Comparison of ENCODE assay signal across 14 cellular contexts in genomic region chr16:47008612-47009011, GRCh38. TPM values are rescaled to one million over a fixed set of nuclear protein-coding genes. Genes with fewer than 3 reads are reported as not detected.
A peak's percentile ranks its signal among the peaks of the same experiment; 100 is the strongest.
DNase-seq lines count a peak whose midpoint lies in the region; ATAC-seq, FAIRE-seq and TF ChIP-seq lines count a peak whose summit lies in the region.
"Had no signal": no experiment of that assay in that cellular context is flagged by ENCODE, and none has a peak within 500 bp of the region (broad histone marks: within the 10 kb centered on the region; RNA-seq: fewer than 3 reads in every experiment).

No MANE protein-coding gene starts in this region.

- dilution Hi-C loops in IMR-90 (cut with HindIII; ENCODE audit: low sequenced_read_pairs, unreplicated experiment), result no loop called here

- no CpG with 5 or more reads among the region's 2 CpGs for WGBS in IMR-90 (ENCODE audit: extremely low coverage in 2 of 2, insufficient read length in 1 of 2), 2 experiments
- 64% methylated on average over 2 of the region's 2 CpGs for WGBS in GM12878 (ENCODE audit: insufficient coverage, insufficient replicate concordance, low lambda C conversion rate, missing lambda C conversion rate)

- intact Hi-C loops in IMR-90 (cut with micrococcal nuclease) (no loop called here), GM12878 (cut with micrococcal nuclease; ENCODE audit: unreplicated experiment) (no loop called here)

- no peak for FAIRE-seq in GM12878 (lab: Jason Lieb, UNC)
- FAIRE-seq: GM12891 had no signal

- in situ Hi-C loops in IMR-90 (cut with MboI; ENCODE audit: low sequenced_read_pairs), result no loop called here
- in situ Hi-C loops in GM12878 (cut with MboI), result no loop called here

- H3K4me3 Mint-ChIP-seq in naive thymus-derived CD8-positive, alpha-beta T cell, result no peak overlapping the region
- H3K4me3 Mint-ChIP-seq in activated T-cell treated with anti-CD3 and anti-CD28 coated beads, Interleukin-2, amount 50 U/mL, for 72 hours, result no peak overlapping the region
- H3K4me3 Mint-ChIP-seq: GM23338 had no signal

- H3K18ac ChIP-seq in IMR-90 (ENCODE audit: low read depth, low read length), result no peak overlapping the region; the same call in 1 of the 2 replicates

- H3K27ac ChIP-seq in ACC112 (ENCODE audit: low read depth, low read length) (no peak overlapping the region), IMR-90 (ENCODE audit: insufficient read depth, low read length) (no peak overlapping the region), GM12878 (ENCODE audit: control insufficient read depth, insufficient read depth) (no peak overlapping the region)
- H3K27ac ChIP-seq: C4-2B had no signal

- no peaks in the 10 kb centered on the region for H3K79me1 ChIP-seq in IMR-90 (ENCODE audit: low read depth in 1 of 2, low read length in 2 of 2)

- TF ChIP-seq EP300 in GM12878 (IDR thresholded peaks at IDR 0.05; ENCODE audit: borderline replicate concordance in 1 of 2, control insufficient read depth in 1 of 2, low read depth in 2 of 2, low read length in 2 of 2), result no peak

- H2BK5ac ChIP-seq in IMR-90 (ENCODE audit: low read depth, low read length, poor library complexity, severe bottlenecking), result no peak overlapping the region

- CTCF ChIA-PET in IMR-90 (lab: Yijun Ruan, JAX) (no interaction called here), GM12878 (lab: Yijun Ruan, JAX) (no interaction called here)

- peak overlapping the region; percentile 12; the same call in 1 of the 2 replicates for H3K4me2 ChIP-seq in IMR-90 (ENCODE audit: low read depth, low read length)
- H3K4me2 ChIP-seq in GM12878 (ENCODE audit: control insufficient read depth, insufficient read depth), result 0 out of 2 replicates have a peak overlapping the region, but pooled peaks have one; percentile 9
- H3K4me2 ChIP-seq: GM23338 had no signal

- TF ChIP-seq RAD21 in IMR-90 (IDR thresholded peaks at IDR 0.05; ENCODE audit: low read length) (no peak), GM12878 (IDR thresholded peaks at IDR 0.05; ENCODE audit: insufficient read depth, low read depth, low read length) (no peak)

- H2AFZ ChIP-seq in ACC112 (ENCODE audit: low read length, unreplicated experiment) (peak overlapping the region; percentile 97), IMR-90 (replicated peaks; ENCODE audit: low read length, poor library complexity) (peak overlapping the region; percentile 81), GM12878 (ENCODE audit: control insufficient read depth, low read depth, low read length) (peak overlapping the region; percentile 39; the same call in 1 of the 2 replicates)
- H2AFZ ChIP-seq: GM23338 had no signal

- SMC1A ChIA-PET in GM12878 (lab: Charles Lee; ENCODE audit: uncharacterized antibody, unreplicated experiment), result interaction anchor here (1.4 kb wide), 1 partner anchor 22 kb away, joined by 3 read pairs; no protein-coding TSS in a partner anchor

- H3K56ac ChIP-seq in IMR-90 (ENCODE audit: extremely low read depth, insufficient read depth, low read length), result no peak overlapping the region

- H2BK20ac ChIP-seq in IMR-90 (ENCODE audit: low read depth, low read length), result 0 out of 2 replicates have a peak overlapping the region, but pooled peaks have one; percentile 9

- H3K4me1 ChIP-seq in ACC112 (ENCODE audit: control insufficient read depth, insufficient read depth, low read length, unreplicated experiment) (peaks cover 6% of the 10 kb centered on the region), IMR-90 (ENCODE audit: control insufficient read depth, insufficient read depth, low read length) (peaks cover 2% of the 10 kb centered on the region; the same call in 1 of the 2 replicates), GM12878 (ENCODE audit: control insufficient read depth, insufficient read depth, low read length) (peaks cover 4% of the 10 kb centered on the region; the same call in 1 of the 2 replicates)
- H3K4me1 ChIP-seq: BE2C had no signal

- no peaks in the 10 kb centered on the region for H4K20me1 ChIP-seq in IMR-90 (ENCODE audit: insufficient read depth, low read length)
- no peaks in the 10 kb centered on the region for H4K20me1 ChIP-seq in GM12878 (ENCODE audit: control insufficient read depth, insufficient read depth)

- H3K4ac ChIP-seq in IMR-90 (ENCODE audit: low read depth, low read length), result no peak overlapping the region

- H3K27me3 Mint-ChIP-seq in naive thymus-derived CD8-positive, alpha-beta T cell, result no peaks in the 10 kb centered on the region
- no peaks in the 10 kb centered on the region for H3K27me3 Mint-ChIP-seq in activated T-cell treated with anti-CD3 and anti-CD28 coated beads, Interleukin-2, amount 50 U/mL, for 72 hours (ENCODE audit: low read depth)
- H3K27me3 Mint-ChIP-seq: CD4-positive, alpha-beta memory T cell had no signal

- peaks cover 0 to 1% (median 0%) of the 10 kb centered on the region in 4 donors for H3K4me1 Mint-ChIP-seq in naive thymus-derived CD8-positive, alpha-beta T cell
- H3K4me1 Mint-ChIP-seq in activated T-cell treated with anti-CD3 and anti-CD28 coated beads, Interleukin-2, amount 50 U/mL, for 72 hours (ENCODE audit: low read depth), result no peaks in the 10 kb centered on the region
- H3K4me1 Mint-ChIP-seq: CD4-positive, alpha-beta memory T cell had no signal

- BruUV-seq in IMR-90 (replicated peaks; lab: Mats Ljungman, UMichigan) (no TSS peak), GM12878 (replicated peaks; lab: Mats Ljungman, UMichigan) (no TSS peak)

- H3K23ac ChIP-seq in IMR-90 (ENCODE audit: low read depth, low read length), result no peak overlapping the region

- H3K9me1 ChIP-seq in IMR-90 (ENCODE audit: insufficient read depth, low read length), result no peaks in the 10 kb centered on the region

- H2AK9ac ChIP-seq in IMR-90 (replicated peaks; ENCODE audit: low read depth, low read length, poor library complexity), result no peak overlapping the region

- H3K9ac ChIP-seq in IMR-90 (ENCODE audit: low read depth, low read length) (no peak overlapping the region), GM12878 (ENCODE audit: control insufficient read depth, insufficient read depth, low read length) (no peak overlapping the region)

- no peak overlapping the region; the same call in 1 of the 2 replicates for H2BK120ac ChIP-seq in IMR-90 (ENCODE audit: low read depth, low read length)

- H3K14ac ChIP-seq in IMR-90 (replicated peaks; ENCODE audit: low read depth, low read length), result peak overlapping the region; percentile 9; the same call in 1 of the 2 replicates

- H3K36me3 ChIP-seq in ACC112 (ENCODE audit: insufficient read depth, low read length) (no peaks in the 10 kb centered on the region), IMR-90 (ENCODE audit: control insufficient read depth, insufficient read depth, low read length) (no peaks in the 10 kb centered on the region), GM12878 (ENCODE audit: control insufficient read depth in 2 of 2, insufficient read depth in 2 of 2, low read length in 1 of 2) (no peaks in the 10 kb centered on the region)
- H3K36me3 ChIP-seq: BE2C had no signal

- no peak overlapping the region for H2BK15ac ChIP-seq in IMR-90 (ENCODE audit: low read depth, low read length)

- H3K4me3 ChIP-seq in ACC112 (ENCODE audit: low read depth, low read length), result peak overlapping the region; percentile 18; the same call in 1 of the 2 replicates
- H3K4me3 ChIP-seq in IMR-90 (ENCODE audit: insufficient read depth, low read depth, low read length), result no peak overlapping the region
- no peak overlapping the region for H3K4me3 ChIP-seq in GM12878
- H3K4me3 ChIP-seq: GM23338 had no signal

- H4K91ac ChIP-seq in IMR-90 (ENCODE audit: insufficient read depth, low read depth, low read length), result no peak overlapping the region

- no peaks in the 10 kb centered on the region for H3K36me3 Mint-ChIP-seq in naive thymus-derived CD8-positive, alpha-beta T cell
- H3K36me3 Mint-ChIP-seq in activated T-cell treated with anti-CD3 and anti-CD28 coated beads, Interleukin-2, amount 50 U/mL, for 72 hours (ENCODE audit: insufficient read depth in 2 of 2), result no peaks in the 10 kb centered on the region
- H3K36me3 Mint-ChIP-seq: CD4-positive, alpha-beta memory T cell had no signal

- H4K8ac ChIP-seq in IMR-90 (ENCODE audit: low read depth in 2 of 2, low read length in 2 of 2), result peak overlapping the region in 1 of 2 experiments; percentile 36; a peak in 2 of 4 replicates

- H3K79me2 ChIP-seq in ACC112 (ENCODE audit: control insufficient read depth, insufficient read depth, low read length, unreplicated experiment), result no peaks in the 10 kb centered on the region
- H3K79me2 ChIP-seq in GM12878 (ENCODE audit: control insufficient read depth, insufficient read depth, low read length), result no peaks in the 10 kb centered on the region

- H3K9me3 Mint-ChIP-seq in naive thymus-derived CD8-positive, alpha-beta T cell, result peaks cover 0 to 3% (median 0%) of the 10 kb centered on the region in 9 donors
- no peaks in the 10 kb centered on the region for H3K9me3 Mint-ChIP-seq in activated T-cell treated with anti-CD3 and anti-CD28 coated beads, Interleukin-2, amount 50 U/mL, for 72 hours
- H3K9me3 Mint-ChIP-seq: CD4-positive, alpha-beta memory T cell had no signal

- DNase-seq in IMR-90 (no peak), GM12878 (ENCODE audit: low read depth, low spot score) (no peak), kidney glomerular epithelial cell (lab: John Stamatoyannopoulos, UW) (peak; percentile 2), amygdala (lab: John Stamatoyannopoulos, UW) (no peak)
- no peak for DNase-seq in naive thymus-derived CD8-positive, alpha-beta T cell
- DNase-seq in activated T-cell treated with anti-CD3 and anti-CD28 coated beads, Interleukin-2, amount 50 U/mL, for 72 hours, result no peak
- DNase-seq: BE2C; CD4-positive, alpha-beta memory T cell; DMS79; H7 had no signal

- no peak for TF ChIP-seq CTCF in IMR-90 (conservative IDR thresholded peaks at IDR 0.05; ENCODE audit: low read depth, low read length)
- no peak for TF ChIP-seq CTCF in GM12878 (IDR thresholded peaks at IDR 0.05 in 2 of 3, conservative IDR thresholded peaks at IDR 0.05 in 1 of 3; ENCODE audit: control insufficient read depth in 2 of 3, extremely low read depth in 1 of 3, insufficient read depth in 1 of 3, low read depth in 3 of 3, low read length in 3 of 3)

- H3K9me3 ChIP-seq in IMR-90 (ENCODE audit: control insufficient read depth, insufficient read depth, low read length) (no peaks in the 10 kb centered on the region), GM12878 (replicated peaks; ENCODE audit: control insufficient read depth, insufficient read depth, low read length) (no peaks in the 10 kb centered on the region; the same call in 2 of the 3 replicates)
- H3K9me3 ChIP-seq: BE2C had no signal

- no peak overlapping the region for H3K27ac Mint-ChIP-seq in naive thymus-derived CD8-positive, alpha-beta T cell
- no peak overlapping the region for H3K27ac Mint-ChIP-seq in activated T-cell treated with anti-CD3 and anti-CD28 coated beads, Interleukin-2, amount 50 U/mL, for 72 hours
- H3K27ac Mint-ChIP-seq: CD4-positive, alpha-beta memory T cell; GM23338 had no signal

- POLR2A ChIA-PET in IMR-90 (lab: Charles Lee; ENCODE audit: unreplicated experiment) (no interaction called here), GM12878 (lab: Charles Lee) (no interaction called here)
- POLR2A ChIA-PET in naive thymus-derived CD8-positive, alpha-beta T cell (lab: Charles Lee), result no interaction called here

- H4K5ac ChIP-seq in IMR-90 (ENCODE audit: low read depth, low read length), result no peak overlapping the region

- H3K27me3 ChIP-seq in ACC112 (ENCODE audit: insufficient read depth, low read length), result no peaks in the 10 kb centered on the region
- H3K27me3 ChIP-seq in IMR-90 (ENCODE audit: control insufficient read depth, insufficient read depth, low read length), result peaks cover 2% of the 10 kb centered on the region; the same call in 1 of the 2 replicates
- H3K27me3 ChIP-seq in GM12878 (replicated peaks in 1 of 2; ENCODE audit: control insufficient read depth in 2 of 2, insufficient read depth in 2 of 2, low read length in 1 of 2), result no peaks in the 10 kb centered on the region
- H3K27me3 ChIP-seq: BE2C had no signal

- ATAC-seq in IMR-90 (ENCODE audit: low read depth) (no peak), GM12878 (no peak)
- ATAC-seq in naive thymus-derived CD8-positive, alpha-beta T cell, result no peak
- ATAC-seq in activated T-cell treated with anti-CD3 and anti-CD28 coated beads, Interleukin-2, amount 50 U/mL, for 72 hours (replicated peaks in 1 of 2), result no peak
- ATAC-seq: GM23338 had no signal

- no peak overlapping the region for H2AK5ac ChIP-seq in IMR-90 (ENCODE audit: low read depth, low read length)

- RAD21 ChIA-PET in GM12878 (lab: Charles Lee; ENCODE audit: unreplicated experiment), result interaction anchor here (1.5 kb wide), 1 partner anchor 25 kb away, joined by 3 read pairs; no protein-coding TSS in a partner anchor

- TF ChIP-seq POLR2A in IMR-90 (IDR thresholded peaks at IDR 0.05; ENCODE audit: low read depth, low read length), result no peak
- no peak for TF ChIP-seq POLR2A in GM12878 (IDR thresholded peaks at IDR 0.05; ENCODE audit: low read depth, low read length)

RNA-seq across cellular contexts. Expression of gene DNAJA2, which starts 35.1 kb away (rescaled TPM):
- total RNA-seq in IMR-90 (2012; rRNA removed) (53.9 and 109 TPM in 2 replicates), GM12878 (2014; rRNA removed) (58.6 and 74.7 TPM in 2 replicates), GM12878 (2014; rRNA removed; fragmentation: Illumina TruSeq; extraction: Trizol) (74.5 and 75.6 TPM in 2 replicates), GM12878 (2021) (71.8 and 74.1 TPM in 2 replicates)
- polyA plus RNA-seq in IMR-90 (2012; rRNA removed) (13.1 and 18.6 TPM in 2 replicates), GM12878 (2011; rRNA removed) (26.2 and 37.4 TPM in 2 replicates), GM12878 (2014; fragmentation: Illumina TruSeq; extraction: Trizol) (57.7 and 67.2 TPM in 2 replicates), GM12878 (2014; fragmentation: Nextera tagmentation; extraction: Ambion mirVana) (10 to 100 TPM; 40.4 to 43.5 TPM), GM12878 (2014; rRNA removed) (33.6 and 33.8 TPM in 2 replicates), GM12878 (2016; fragmentation: Nextera tagmentation; extraction: Ambion mirVana) (10 to 100 TPM; 94.4 to 96.4 TPM)
- polyA plus RNA-seq in IMR-90 (2012; cell fraction: cytosol; rRNA removed), result 2.8 and 3.6 TPM in 2 replicates
- polyA plus RNA-seq in IMR-90 (2012; cell fraction: nucleus; rRNA removed; ENCODE audit: low replicate concordance), result 1.5 and 9.1 TPM in 2 replicates
- total RNA-seq in GM12878 (2013; cell fraction: nucleolus; rRNA removed), result 54.2 and 54.9 TPM in 2 replicates
- 32.3 TPM for polyA plus RNA-seq in GM12878 (2011; ENCODE audit: low read depth)
- 7.6 and 9.1 TPM in 2 replicates for polyA plus RNA-seq in GM12878 (2011; cell fraction: cytosol; rRNA removed)
- 14.8 and 20.9 TPM in 2 replicates for polyA plus RNA-seq in GM12878 (2011; cell fraction: nucleus; rRNA removed)
- 35.2 and 43.8 TPM in 2 replicates for polyA plus RNA-seq in GM12878 (2012)
- 30.4 and 50.9 TPM in 2 replicates for polyA minus RNA-seq in GM12878 (2011; rRNA and poly(A)+ RNA removed)
- polyA minus RNA-seq in GM12878 (2011; cell fraction: cytosol; rRNA and poly(A)+ RNA removed), result 22.9 and 23.4 TPM in 2 replicates
- polyA minus RNA-seq in GM12878 (2011; cell fraction: nucleus; rRNA and poly(A)+ RNA removed), result 17.0 and 23.0 TPM in 2 replicates
- total RNA-seq in naive thymus-derived CD8-positive, alpha-beta T cell, result 10 to 100 TPM; 77.1 to 83.0 TPM
- 10 to 100 TPM; 62.5 to 83.7 (median 62.8) TPM for polyA plus RNA-seq in naive thymus-derived CD8-positive, alpha-beta T cell
- 10 to 100 TPM; 65.2 to 65.4 TPM for total RNA-seq in activated T-cell treated with anti-CD3 and anti-CD28 coated beads, Interleukin-2, amount 50 U/mL, for 72 hours

Comparison
In these comparisons a context has a peak if more than half of its experiments do, and no peak if none do; other contexts are left out.
1. H2AFZ ChIP-seq: peak in every context shown above with its lines; median percentile 97 in ACC112; 81 in IMR-90; 39 in GM12878.